ENCODE assay signal across 15 cellular contexts in the genomic region with DNA sequence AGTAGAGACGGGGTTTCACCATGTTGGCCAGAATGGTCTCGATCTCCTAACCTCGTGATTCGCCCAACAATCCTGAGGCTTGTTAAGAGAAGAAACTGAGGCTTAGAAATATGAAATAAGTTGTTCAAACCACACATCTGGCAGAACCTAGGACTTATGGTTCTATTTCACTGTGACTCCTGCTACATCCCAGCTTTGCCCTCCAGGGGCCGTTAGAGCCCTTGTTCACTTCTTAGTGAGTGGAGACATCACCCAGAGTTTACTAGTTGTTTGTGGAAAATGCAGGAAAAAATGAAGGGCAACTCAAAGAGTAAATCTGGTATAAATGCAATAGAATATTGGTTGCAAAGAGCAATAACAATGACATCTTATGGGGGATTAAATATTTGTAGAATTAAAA. TPM values are rescaled to one million over a fixed set of nuclear protein-coding genes. Genes with fewer than 3 reads are reported as not detected.
DNase-seq lines count a peak whose midpoint lies in the region; TF ChIP-seq lines count a peak whose summit lies in the region.
"Had no signal": no experiment of that assay in that cellular context is flagged by ENCODE, and none has a peak within 500 bp of the region (broad histone marks: within the 10 kb centered on the region; RNA-seq: fewer than 3 reads in every experiment).

No MANE protein-coding gene starts in this region.

- DNase-seq in BE2C (no peak), HFF-Myc (ENCODE audit: extremely low read depth, low read depth) (no peak), fibroblast of the aortic adventitia (ENCODE audit: low read depth) (peak; percentile 56), midbrain (lab: John Stamatoyannopoulos, UW) (no peak), SW480 (ENCODE audit: low spot score) (no peak), caudate nucleus (lab: John Stamatoyannopoulos, UW) (no peak), NCI-H510A (lab: John Stamatoyannopoulos, UW) (no peak)
- DNase-seq: COR-L47; effector CD8-positive, alpha-beta T cell; NCI-H1930; posterior cingulate gyrus; stimulated activated CD4-positive, alpha-beta T cell treated with anti-CD3 and anti-CD28 coated beads, Interleukin-4, amount 100 ng/mL, for 24 hours; stimulated activated naive CD8-positive, alpha-beta T cell treated with anti-CD3 and anti-CD28 coated beads, Interleukin-15, Interleukin-2, amounts not matched to agents 100 U/mL and 50 U/mL, for 24 hours had no signal

- H3K36me3 ChIP-seq in BE2C: no peaks in the 10 kb centered on the region

- no peaks in the 10 kb centered on the region for H3K4me1 ChIP-seq in BE2C

- TF ChIP-seq CTCF in BE2C (IDR thresholded peaks at IDR 0.05; ENCODE audit: low read depth, low read length): peak; percentile 33
- TF ChIP-seq CTCF in HFF-Myc (IDR thresholded peaks at IDR 0.05; ENCODE audit: low read depth, low read length, missing control alignments): peak; percentile 55
- peak; percentile 14; the same call in 1 of the 2 replicates for TF ChIP-seq CTCF in WI38 (IDR thresholded peaks at IDR 0.05; ENCODE audit: low read depth, low read length)
- peak; percentile 55 for TF ChIP-seq CTCF in fibroblast of the aortic adventitia (IDR thresholded peaks at IDR 0.05; ENCODE audit: insufficient read depth, low read length)

- H3K4me3 ChIP-seq in BE2C (ENCODE audit: low read depth, low read length) (no peak overlapping the region), HFF-Myc (replicated peaks; ENCODE audit: low read depth, low read length) (no peak overlapping the region), WI38 (ENCODE audit: low read depth, low read length) (no peak overlapping the region), fibroblast of the aortic adventitia (ENCODE audit: low read depth, low read length) (no peak overlapping the region)

- H3K27ac ChIP-seq in caudate nucleus (ENCODE audit: low read depth, low read length): no peak overlapping the region

- H3K9me3 ChIP-seq in BE2C: no peaks in the 10 kb centered on the region

- H3K27me3 ChIP-seq in BE2C: no peaks in the 10 kb centered on the region

RNA-seq across cellular contexts. Expression of a gene that starts 43.9 kb away (rescaled TPM):
- 20.7 TPM for polyA plus RNA-seq in BE2C (2012; ENCODE audit: insufficient read depth, insufficient read length, low read depth)
- 0.57 and 1.3 TPM in 2 replicates for total RNA-seq in fibroblast of the aortic adventitia (ENCODE audit: low replicate concordance)
- total RNA-seq: activated CD8-positive, alpha-beta memory T cell treated with anti-CD3 and anti-CD28 coated beads for 36 hours had no signal
